In genomic region chr7:150442811-150443210, GRCh38 we compare ENCODE assay signal across 8 cellular contexts. TPM values are rescaled to one million over a fixed set of nuclear protein-coding genes. Genes with fewer than 3 reads are reported as not detected.
"Had no signal": no experiment of that assay in that cellular context is flagged by ENCODE, and none has a peak within 500 bp of the region (broad histone marks: within the 10 kb centered on the region; RNA-seq: fewer than 3 reads in every experiment).

No MANE protein-coding gene starts in this region.

- H3K4me3 Mint-ChIP-seq: H9, IgD-negative memory B cell had no signal

- H2AFZ ChIP-seq: GM23248 had no signal

- H3K27ac ChIP-seq: GM23248, HL-60 had no signal

- ATAC-seq: HepG2 had no signal

- H3K9ac ChIP-seq: GM23248 had no signal

- DNase-seq: GM23248, H9, HCEC 1CT had no signal

- H3K27me3 Mint-ChIP-seq: IgD-negative memory B cell had no signal

- H3K27ac Mint-ChIP-seq: H9 had no signal

- H3K4me3 ChIP-seq: GM23248 had no signal

RNA-seq across cellular contexts. Expression of gene GIMAP8, which starts 7.6 kb away (rescaled TPM):
- total RNA-seq: GM23248, H1, H9, HepG2, HT1080 had no signal
- polyA plus RNA-seq: GM23248, H1, HepG2 had no signal
